ENCODE assay signal across 25 cellular contexts in genomic region chr17:27462714-27463113, GRCh38.
"Had no signal": no experiment of that assay in that cellular context is flagged by ENCODE, and none has a peak within 500 bp of the region (broad histone marks: within the 10 kb centered on the region; RNA-seq: fewer than 3 reads in every experiment).

No MANE protein-coding gene starts in this region.

- H3K4me3 Mint-ChIP-seq: activated naive CD4-positive, alpha-beta T cell treated with anti-CD3 and anti-CD28 coated beads, Interleukin-2, amount 10 ng/mL, durations not matched to agents 7 days and 5 days; neural progenitor cell had no signal

- H3K36me3 Mint-ChIP-seq: naive B cell had no signal

- H3K36me3 ChIP-seq: breast epithelium, colonic mucosa, neural progenitor cell, sigmoid colon, thyroid gland had no signal

- DNase-seq: activated CD4-positive, alpha-beta T cell treated with anti-CD3 and anti-CD28 coated beads, Interleukin-2, amount 50 U/mL, for 4 hours; activated CD4-positive, CD25-positive, alpha-beta regulatory T cell treated with anti-CD3 and anti-CD28 coated beads, Interleukin-2, amount 50 U/mL, for 72 hours; activated effector memory CD4-positive, alpha-beta T cell treated with Interleukin-2 at 50 U/mL for 16 hours; activated naive CD4-positive, alpha-beta T cell treated with anti-CD3 and anti-CD28 coated beads, Interleukin-2, amount 10 ng/mL, durations not matched to agents 7 days and 5 days; colonic mucosa; dorsolateral prefrontal cortex; effector memory CD8-positive, alpha-beta T cell; foreskin melanocyte; immature natural killer cell; naive B cell; retina; sigmoid colon; SK-N-SH; stimulated activated CD4-positive, alpha-beta T cell treated with anti-CD3 and anti-CD28 coated beads, Interleukin-2, amount 100 ng/mL, for 48 hours; stimulated activated CD8-positive, alpha-beta memory T cell treated with anti-CD3 and anti-CD28 coated beads, Interleukin-4, amount 100 ng/mL, for 48 hours; stimulated activated naive CD4-positive, alpha-beta T cell treated with Interleukin-2 at 50 U/mL for 16 hours; substantia nigra had no signal

- H3K27ac ChIP-seq: breast epithelium, colonic mucosa, dorsolateral prefrontal cortex, neural progenitor cell, sigmoid colon, VCaP had no signal

- H3K4me1 ChIP-seq: breast epithelium, colonic mucosa had no signal

- H3K4me2 ChIP-seq: neural progenitor cell, SK-N-SH had no signal

- ATAC-seq: effector memory CD8-positive, alpha-beta T cell; esophagus mucosa had no signal

- H3K9me3 Mint-ChIP-seq: activated naive CD4-positive, alpha-beta T cell treated with anti-CD3 and anti-CD28 coated beads, Interleukin-2, amount 10 ng/mL, durations not matched to agents 7 days and 5 days; effector memory CD8-positive, alpha-beta T cell; immature natural killer cell; naive B cell; neural progenitor cell; T-helper 2 cell treated with Interferon-gamma antibody and Interleukin-4, amounts not matched to agents 5 μg/mL and 100 μg/mL, for 36 hours had no signal

- H3K27ac Mint-ChIP-seq: activated naive CD4-positive, alpha-beta T cell treated with anti-CD3 and anti-CD28 coated beads, Interleukin-2, amount 10 ng/mL, durations not matched to agents 7 days and 5 days; T-helper 2 cell treated with Interferon-gamma antibody and Interleukin-4, amounts not matched to agents 5 μg/mL and 100 μg/mL, for 36 hours had no signal

- H3K27me3 ChIP-seq: breast epithelium, colonic mucosa, dorsolateral prefrontal cortex, hepatocyte, neural progenitor cell, sigmoid colon, thyroid gland had no signal

- H3K9me3 ChIP-seq: breast epithelium, colonic mucosa, sigmoid colon, SK-N-SH, thyroid gland had no signal

- H3K27me3 Mint-ChIP-seq: activated naive CD4-positive, alpha-beta T cell treated with anti-CD3 and anti-CD28 coated beads, Interleukin-2, amount 10 ng/mL, durations not matched to agents 7 days and 5 days; effector memory CD8-positive, alpha-beta T cell; naive B cell had no signal

- H3K4me3 ChIP-seq: breast epithelium, colonic mucosa, dorsolateral prefrontal cortex, hepatocyte, lung, neural progenitor cell, sigmoid colon, thyroid gland had no signal

- H3K9ac ChIP-seq: neural progenitor cell, SK-N-SH had no signal
